ENCODE assay signal across 2 cellular contexts in genomic region chr1:162626089-162626488, GRCh38.
TF ChIP-seq lines count a peak whose summit lies in the region.

No MANE protein-coding gene starts in this region.

TF ChIP-seq in IMR-90, 13 proteins besides CTCF, POLR2A, EP300 and RAD21:
- TF ChIP-seq RFX5 (IDR thresholded peaks at IDR 0.05; ENCODE audit: low read depth, low read length) (no peak), CEBPB (IDR thresholded peaks at IDR 0.05; ENCODE audit: low read depth, low read length) (no peak), MAFK (IDR thresholded peaks at IDR 0.05; ENCODE audit: low read depth, low read length) (no peak)

TF ChIP-seq in endothelial cell of umbilical vein, 7 proteins besides CTCF, POLR2A, EP300 and RAD21:
- TF ChIP-seq POLR2AphosphoS5 (IDR thresholded peaks at IDR 0.05; ENCODE audit: insufficient read depth, low read depth, low read length) = no peak
- no peak for TF ChIP-seq FOS (IDR thresholded peaks at IDR 0.05; ENCODE audit: borderline replicate concordance, insufficient read depth, low read length)
- no peak for TF ChIP-seq EZH2 (IDR thresholded peaks at IDR 0.05; ENCODE audit: borderline replicate concordance, low read depth, low read length, severe bottlenecking)
- no peak for TF ChIP-seq JUN (IDR thresholded peaks at IDR 0.05; ENCODE audit: borderline replicate concordance, insufficient read depth, insufficient read length, low read depth)
- TF ChIP-seq MYC (IDR thresholded peaks at IDR 0.05; ENCODE audit: low read depth, low read length) = no peak
- no peak for TF ChIP-seq GATA2 (IDR thresholded peaks at IDR 0.05; ENCODE audit: insufficient read depth, insufficient read length, low read depth, low read length)
- TF ChIP-seq, protein P1, sequence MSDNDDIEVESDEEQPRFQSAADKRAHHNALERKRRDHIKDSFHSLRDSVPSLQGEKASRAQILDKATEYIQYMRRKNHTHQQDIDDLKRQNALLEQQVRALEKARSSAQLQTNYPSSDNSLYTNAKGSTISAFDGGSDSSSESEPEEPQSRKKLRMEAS (IDR thresholded peaks at IDR 0.05; ENCODE audit: insufficient read depth, insufficient read length) = no peak
